ENCODE assay signal across 1 cellular context in genomic region chr22:46560696-46561295, GRCh38.
TF ChIP-seq lines count a peak whose summit lies in the region.

No MANE protein-coding gene starts in this region.

TF ChIP-seq in H1, 55 proteins besides CTCF, POLR2A, EP300 and RAD21:
- TF ChIP-seq HDAC2 (IDR thresholded peaks at IDR 0.05; ENCODE audit: borderline replicate concordance in 1 of 2, low read depth in 2 of 2, low read length in 2 of 2): no peak
- no peak for TF ChIP-seq CHD2 (IDR thresholded peaks at IDR 0.05; ENCODE audit: low read length)
- TF ChIP-seq NRF1 (IDR thresholded peaks at IDR 0.05; ENCODE audit: low read depth, low read length): no peak
- TF ChIP-seq CHD7 (IDR thresholded peaks at IDR 0.05; ENCODE audit: insufficient replicate concordance, low read length): no peak
- TF ChIP-seq HDAC6 (IDR thresholded peaks at IDR 0.05; ENCODE audit: low read depth, low read length): no peak
- no peak for TF ChIP-seq CBX5 (IDR thresholded peaks at IDR 0.05; ENCODE audit: low read depth, low read length)
- no peak for TF ChIP-seq ASH2L (IDR thresholded peaks at IDR 0.05; ENCODE audit: low read length)
- TF ChIP-seq RXRA (IDR thresholded peaks at IDR 0.05; ENCODE audit: insufficient read depth, low read depth, low read length): no peak
- no peak for TF ChIP-seq ATF2 (IDR thresholded peaks at IDR 0.05; ENCODE audit: low read length)
- TF ChIP-seq SAP30 (IDR thresholded peaks at IDR 0.05; ENCODE audit: insufficient read depth, insufficient replicate concordance, low read length): no peak
- TF ChIP-seq BRCA1 (IDR thresholded peaks at IDR 0.05; ENCODE audit: low read depth, low read length): no peak
- TF ChIP-seq POLR2AphosphoS5 (IDR thresholded peaks at IDR 0.05; ENCODE audit: low read depth, low read length): no peak
- TF ChIP-seq KDM1A (IDR thresholded peaks at IDR 0.05; ENCODE audit: borderline replicate concordance, low read length): no peak
- no peak for TF ChIP-seq E2F6 (IDR thresholded peaks at IDR 0.05)
- TF ChIP-seq SRF (IDR thresholded peaks at IDR 0.05; ENCODE audit: low read depth, low read length): no peak
- TF ChIP-seq MAFK (IDR thresholded peaks at IDR 0.05; ENCODE audit: low read depth, low read length): no peak
- no peak for TF ChIP-seq SUZ12 (IDR thresholded peaks at IDR 0.05; ENCODE audit: low read length)
- no peak; the same call in 1 of the 2 replicates for TF ChIP-seq TAF1 (IDR thresholded peaks at IDR 0.05; ENCODE audit: low read depth, low read length)
- no peak for TF ChIP-seq RFX5 (IDR thresholded peaks at IDR 0.05; ENCODE audit: borderline replicate concordance, low read depth, low read length)
